In the genomic region with DNA sequence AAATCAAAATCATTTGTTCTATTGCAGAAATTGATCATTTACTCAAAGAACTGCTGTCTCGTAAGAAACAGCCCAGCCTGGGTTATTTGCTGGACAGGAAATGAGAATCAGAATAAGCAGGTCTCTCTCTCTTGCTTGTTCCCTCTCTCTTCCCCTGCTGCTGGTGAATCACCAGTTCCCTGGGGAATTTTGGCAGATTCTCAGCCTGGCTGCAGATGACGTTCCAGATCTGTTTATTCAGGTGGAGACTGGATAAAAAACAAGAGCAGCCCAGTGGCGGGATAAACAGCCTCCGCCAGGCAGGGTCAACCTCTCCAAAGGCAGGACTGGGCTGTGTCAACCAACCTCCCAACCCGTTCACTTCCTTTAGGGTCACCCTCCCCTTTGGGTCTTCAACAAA, we compare ENCODE assay signal across 8 cellular contexts.
DNase-seq lines count a peak whose midpoint lies in the region; ATAC-seq and TF ChIP-seq lines count a peak whose summit lies in the region.

No MANE protein-coding gene starts in this region.

- POLR2A ChIA-PET in activated CD8-positive, alpha-beta T cell treated with anti-CD3 and anti-CD28 coated beads, Interleukin-2, amount 10 ng/mL, durations not matched to agents 7 days and 5 days (lab: Charles Lee), result no interaction called here

- H3K27me3 Mint-ChIP-seq in activated CD8-positive, alpha-beta T cell treated with anti-CD3 and anti-CD28 coated beads, Interleukin-2, amount 10 ng/mL, durations not matched to agents 7 days and 5 days (ENCODE audit: low read depth), result no peaks in the 10 kb centered on the region

- H3K27ac Mint-ChIP-seq in activated CD8-positive, alpha-beta T cell treated with anti-CD3 and anti-CD28 coated beads, Interleukin-2, amount 10 ng/mL, durations not matched to agents 7 days and 5 days, result no peak overlapping the region

- H3K36me3 ChIP-seq in skeletal muscle satellite cell (ENCODE audit: insufficient read depth, low read length), result no peaks in the 10 kb centered on the region

- intact Hi-C loops in left cardiac atrium (cut with DNase I), result no loop called here

- H3K4me2 ChIP-seq in skeletal muscle satellite cell (ENCODE audit: low read length), result peak overlapping the region; percentile 69

- H3K4me1 Mint-ChIP-seq in activated CD8-positive, alpha-beta T cell treated with anti-CD3 and anti-CD28 coated beads, Interleukin-2, amount 10 ng/mL, durations not matched to agents 7 days and 5 days (ENCODE audit: low read depth), result peaks cover 9% of the 10 kb centered on the region

- H3K9me3 ChIP-seq in skeletal muscle satellite cell (replicated peaks; ENCODE audit: low read length), result no peaks in the 10 kb centered on the region

- ATAC-seq in left cardiac atrium, result peak; percentile 58 to 85
- ATAC-seq in activated CD8-positive, alpha-beta T cell treated with anti-CD3 and anti-CD28 coated beads, Interleukin-2, amount 10 ng/mL, durations not matched to agents 7 days and 5 days, result no peak
- ATAC-seq in HG03108 (IDR thresholded peaks at IDR 0.05; ENCODE audit: unreplicated experiment), result no peak

- peaks cover 33% of the 10 kb centered on the region for H3K4me1 ChIP-seq in skeletal muscle satellite cell (ENCODE audit: control insufficient read depth, insufficient read depth, low read length)

- DNase-seq in NCI-H510A treated with DMSO at 0.1 percent for 48 hours (lab: John Stamatoyannopoulos, UW) (peak; percentile 58), NCI-H510A (lab: John Stamatoyannopoulos, UW) (no peak), left cardiac atrium (peak; percentile 73)
- DNase-seq in activated CD8-positive, alpha-beta T cell treated with anti-CD3 and anti-CD28 coated beads, Interleukin-2, amount 10 ng/mL, durations not matched to agents 7 days and 5 days, result no peak
- no peak for DNase-seq in activated CD8-positive, alpha-beta memory T cell treated with anti-CD3 and anti-CD28 coated beads, Interleukin-2, amount 50 U/mL, for 4 hours

- TF ChIP-seq CTCF in VCaP (conservative IDR thresholded peaks at IDR 0.05), result no peak

- no peaks in the 10 kb centered on the region for H3K27me3 ChIP-seq in skeletal muscle satellite cell (ENCODE audit: control insufficient read depth, insufficient read depth, low read length)

- H3K9me3 Mint-ChIP-seq in activated CD8-positive, alpha-beta T cell treated with anti-CD3 and anti-CD28 coated beads, Interleukin-2, amount 10 ng/mL, durations not matched to agents 7 days and 5 days (ENCODE audit: insufficient read depth), result no peaks in the 10 kb centered on the region

- CTCF ChIA-PET in activated CD8-positive, alpha-beta T cell treated with anti-CD3 and anti-CD28 coated beads, Interleukin-2, amount 10 ng/mL, durations not matched to agents 7 days and 5 days (lab: Charles Lee), result no interaction called here

- H3K9ac ChIP-seq in skeletal muscle satellite cell (ENCODE audit: low read depth, low read length), result peak overlapping the region; percentile 37

- peak overlapping the region; percentile 11 for H3K4me3 ChIP-seq in skeletal muscle satellite cell (ENCODE audit: low read length)

- H3K4me3 Mint-ChIP-seq in activated CD8-positive, alpha-beta T cell treated with anti-CD3 and anti-CD28 coated beads, Interleukin-2, amount 10 ng/mL, durations not matched to agents 7 days and 5 days, result no peak overlapping the region

- H3K27ac ChIP-seq in VCaP, result peak overlapping the region; percentile 68

- peaks cover 6% of the 10 kb centered on the region for H3K36me3 Mint-ChIP-seq in activated CD8-positive, alpha-beta T cell treated with anti-CD3 and anti-CD28 coated beads, Interleukin-2, amount 10 ng/mL, durations not matched to agents 7 days and 5 days (ENCODE audit: low read depth)

Comparison
In these comparisons a context has a peak if more than half of its experiments do, and no peak if none do; other contexts are left out.
1. DNase-seq: peak in NCI-H510A treated with DMSO at 0.1 percent for 48 hours (single experiment) and left cardiac atrium (single experiment); none in NCI-H510A (single experiment), activated CD8-positive, alpha-beta T cell treated with anti-CD3 and anti-CD28 coated beads, Interleukin-2, amount 10 ng/mL, durations not matched to agents 7 days and 5 days (single experiment) and activated CD8-positive, alpha-beta memory T cell treated with anti-CD3 and anti-CD28 coated beads, Interleukin-2, amount 50 U/mL, for 4 hours (single experiment).
2. ATAC-seq: peak in left cardiac atrium (2 of 2); none in activated CD8-positive, alpha-beta T cell treated with anti-CD3 and anti-CD28 coated beads, Interleukin-2, amount 10 ng/mL, durations not matched to agents 7 days and 5 days (single experiment) and HG03108 (single experiment).